Comparison of ENCODE assay signal across 8 cellular contexts in the genomic region with DNA sequence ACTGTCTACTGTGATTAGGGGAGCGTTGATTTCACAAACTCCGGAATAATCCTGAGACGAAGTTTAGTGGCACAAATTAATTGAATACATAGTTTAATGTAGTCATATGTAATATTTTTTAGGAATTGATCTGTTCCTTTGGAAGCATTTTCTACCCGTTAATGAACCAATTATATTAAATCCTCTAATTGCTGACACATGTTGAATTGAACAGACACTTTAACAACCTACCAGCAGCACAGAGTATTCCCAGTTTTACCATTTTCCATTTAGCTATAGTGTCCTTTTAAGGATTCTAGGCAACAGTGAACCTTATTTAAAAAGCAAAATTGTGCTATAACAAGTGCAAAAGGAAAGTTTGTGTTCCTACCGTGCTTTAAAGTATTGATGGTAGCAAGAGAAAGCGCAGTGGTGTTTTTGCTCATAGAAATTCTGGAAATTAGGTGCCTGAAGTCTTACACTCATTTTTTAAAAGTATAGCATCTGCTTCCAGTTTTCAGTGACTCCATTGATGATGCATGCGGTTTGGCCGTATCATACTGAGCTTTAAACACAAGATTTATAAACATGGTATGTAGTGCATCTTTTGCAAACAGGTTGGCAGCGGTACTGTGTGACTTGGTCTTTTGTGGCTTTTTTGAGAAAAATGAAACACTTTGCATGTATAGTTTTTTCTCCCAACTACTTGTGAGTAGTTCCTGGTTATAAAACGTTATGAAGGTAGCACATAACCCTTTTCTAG.
A peak's percentile ranks its signal among the peaks of the same experiment; 100 is the strongest.
DNase-seq lines count a peak whose midpoint lies in the region; ATAC-seq and TF ChIP-seq lines count a peak whose summit lies in the region.

No MANE protein-coding gene starts in this region.

- peaks cover 48% of the 10 kb centered on the region for H3K36me3 Mint-ChIP-seq in T-helper 1 cell treated with Interleukin-12 subunit alpha and Interleukin-12 subunit beta and Interleukin-4 antibody, amounts not matched to agents 30 μg/mL and 1 μg/mL, for 36 hours (ENCODE audit: low read depth)

- H3K9me3 Mint-ChIP-seq in T-helper 1 cell treated with Interleukin-12 subunit alpha and Interleukin-12 subunit beta and Interleukin-4 antibody, amounts not matched to agents 30 μg/mL and 1 μg/mL, for 36 hours = no peaks in the 10 kb centered on the region

- ATAC-seq in GM21528 (IDR thresholded peaks at IDR 0.05; ENCODE audit: low FRiP score, unreplicated experiment) = no peak

- H3K4me3 Mint-ChIP-seq in T-helper 1 cell treated with Interleukin-12 subunit alpha and Interleukin-12 subunit beta and Interleukin-4 antibody, amounts not matched to agents 30 μg/mL and 1 μg/mL, for 36 hours = peak overlapping the region; percentile 96

- H3K27me3 Mint-ChIP-seq in T-helper 1 cell treated with Interleukin-12 subunit alpha and Interleukin-12 subunit beta and Interleukin-4 antibody, amounts not matched to agents 30 μg/mL and 1 μg/mL, for 36 hours (ENCODE audit: low read depth) = no peaks in the 10 kb centered on the region

- DNase-seq in GM12865 (ENCODE audit: low read depth) = no peak
- peak; percentile 91 for DNase-seq in fibroblast of mammary gland (ENCODE audit: low read depth)
- DNase-seq in skeletal muscle cell (ENCODE audit: low read depth) = no peak
- DNase-seq in NOMO-1 (lab: John Stamatoyannopoulos, UW; ENCODE audit: unreplicated experiment in 2 of 2) = no peak
- DNase-seq in DMS79 treated with DMSO at 0.1 percent for 48 hours (lab: John Stamatoyannopoulos, UW) = no peak
- DNase-seq in Kasumi-1 (lab: John Stamatoyannopoulos, UW) = no peak

- H3K4me3 ChIP-seq in GM12865 (ENCODE audit: low read depth, low read length) = peak overlapping the region; percentile 98
- H3K4me3 ChIP-seq in fibroblast of mammary gland (ENCODE audit: control insufficient read depth, low read depth, low read length) = peak overlapping the region; percentile 99
- peak overlapping the region; percentile 82 for H3K4me3 ChIP-seq in skeletal muscle cell (ENCODE audit: low read depth, low read length)

- TF ChIP-seq CTCF in GM12865 (IDR thresholded peaks at IDR 0.05; ENCODE audit: insufficient read depth, low read depth, low read length, missing control alignments) (no peak), fibroblast of mammary gland (conservative IDR thresholded peaks at IDR 0.05; ENCODE audit: control insufficient read depth, insufficient read depth, low read depth, low read length) (no peak)

- peaks cover 32% of the 10 kb centered on the region for H3K4me1 Mint-ChIP-seq in T-helper 1 cell treated with Interleukin-12 subunit alpha and Interleukin-12 subunit beta and Interleukin-4 antibody, amounts not matched to agents 30 μg/mL and 1 μg/mL, for 36 hours (ENCODE audit: low read depth)

- peak overlapping the region; percentile 98 for H3K27ac Mint-ChIP-seq in T-helper 1 cell treated with Interleukin-12 subunit alpha and Interleukin-12 subunit beta and Interleukin-4 antibody, amounts not matched to agents 30 μg/mL and 1 μg/mL, for 36 hours
